ENCODE assay signal across 1 cellular context in the genomic region with DNA sequence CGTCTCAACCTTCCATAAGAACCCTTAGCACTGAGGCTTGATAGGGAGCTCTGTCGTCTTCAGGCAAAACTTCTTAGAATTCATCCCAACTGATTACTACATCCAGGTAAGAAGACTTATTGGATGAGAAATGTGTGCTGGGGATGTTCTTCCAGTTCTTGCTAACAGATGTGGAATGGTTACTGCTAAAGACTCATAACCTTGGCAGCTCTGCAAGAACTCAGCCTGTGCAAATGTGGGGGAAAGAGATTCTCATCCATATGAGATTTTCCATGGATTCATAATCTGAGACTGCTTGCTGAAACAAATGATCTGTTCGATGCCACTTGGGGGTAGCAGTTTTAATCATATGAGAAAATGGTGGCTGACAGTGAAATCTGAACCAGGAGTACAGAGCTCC.
TF ChIP-seq lines count a peak whose summit lies in the region.

No MANE protein-coding gene starts in this region.

TF ChIP-seq in H1, 55 proteins besides CTCF, POLR2A, EP300 and RAD21:
- TF ChIP-seq SP1 (IDR thresholded peaks at IDR 0.05; ENCODE audit: low read depth, low read length) (no peak), SRF (IDR thresholded peaks at IDR 0.05; ENCODE audit: low read depth, low read length) (no peak), SIX5 (IDR thresholded peaks at IDR 0.05; ENCODE audit: low read depth, low read length) (no peak), FOSL1 (IDR thresholded peaks at IDR 0.05; ENCODE audit: insufficient read depth, low read depth, low read length) (no peak), EZH2 (IDR thresholded peaks at IDR 0.05; ENCODE audit: low read depth, low read length, severe bottlenecking) (no peak), ATF2 (IDR thresholded peaks at IDR 0.05; ENCODE audit: low read length) (no peak), RNF2 (IDR thresholded peaks at IDR 0.05; ENCODE audit: borderline replicate concordance, low read depth, low read length, missing control alignments, poor library complexity, severe bottlenecking) (no peak), POU5F1 (IDR thresholded peaks at IDR 0.05; ENCODE audit: low read depth, low read length) (no peak), NANOG (IDR thresholded peaks at IDR 0.05; ENCODE audit: insufficient read depth, low read depth, low read length, poor library complexity, severe bottlenecking) (no peak), POLR2AphosphoS5 (IDR thresholded peaks at IDR 0.05; ENCODE audit: low read depth, low read length) (no peak), BRCA1 (IDR thresholded peaks at IDR 0.05; ENCODE audit: low read depth, low read length) (no peak), HDAC2 (IDR thresholded peaks at IDR 0.05; ENCODE audit: borderline replicate concordance in 1 of 2, low read depth in 2 of 2, low read length in 2 of 2) (no peak), GABPA (IDR thresholded peaks at IDR 0.05; ENCODE audit: borderline replicate concordance, insufficient read depth, low read length) (no peak), CBX5 (IDR thresholded peaks at IDR 0.05; ENCODE audit: low read depth, low read length) (no peak), GTF2F1 (IDR thresholded peaks at IDR 0.05; ENCODE audit: borderline replicate concordance, low read depth, low read length) (no peak), PHF8 (conservative IDR thresholded peaks at IDR 0.05; ENCODE audit: low read depth, low read length) (no peak)
- TF ChIP-seq, protein P1, sequence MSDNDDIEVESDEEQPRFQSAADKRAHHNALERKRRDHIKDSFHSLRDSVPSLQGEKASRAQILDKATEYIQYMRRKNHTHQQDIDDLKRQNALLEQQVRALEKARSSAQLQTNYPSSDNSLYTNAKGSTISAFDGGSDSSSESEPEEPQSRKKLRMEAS (IDR thresholded peaks at IDR 0.05), result no peak
